In the genomic region with DNA sequence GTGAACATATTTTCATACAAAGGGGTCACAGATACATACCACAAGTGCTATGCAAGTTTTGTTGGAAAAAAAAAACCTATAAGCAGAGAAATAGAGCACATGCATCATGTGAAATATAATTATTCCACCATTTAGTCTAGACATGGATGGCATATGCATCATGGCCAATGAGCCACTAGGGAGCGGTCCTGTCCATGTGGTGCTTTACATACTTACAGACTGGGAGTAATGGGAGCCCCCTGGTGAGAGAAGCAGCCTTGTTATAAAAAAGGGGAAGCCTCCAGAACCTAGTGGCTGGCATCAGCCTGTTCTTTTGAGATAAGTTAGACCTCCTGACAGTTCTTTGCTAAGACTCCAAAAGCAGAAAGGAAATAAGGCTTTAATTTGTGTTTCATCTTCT, we compare ENCODE assay signal across 8 cellular contexts.
A peak's percentile ranks its signal among the peaks of the same experiment; 100 is the strongest.
DNase-seq lines count a peak whose midpoint lies in the region; ATAC-seq and TF ChIP-seq lines count a peak whose summit lies in the region.

No MANE protein-coding gene starts in this region.

- H3K4me1 ChIP-seq in stomach = no peaks in the 10 kb centered on the region

- intact Hi-C loops in stomach (cut with DNase I; ENCODE audit: low total_unique reads) = no loop called here

- no peak overlapping the region for H3K4me3 ChIP-seq in Jurkat, Clone E6-1 (ENCODE audit: low read length)
- H3K4me3 ChIP-seq in SK-N-MC (no peak overlapping the region), stomach (no peak overlapping the region)

- H3K9ac ChIP-seq in SK-N-MC (ENCODE audit: insufficient read length) = no peak overlapping the region

- no peak for TF ChIP-seq EP300 in stomach (IDR thresholded peaks at IDR 0.05)

- no peak for TF ChIP-seq POLR2A in stomach (IDR thresholded peaks at IDR 0.05)

- DNase-seq in GF-D8 (lab: John Stamatoyannopoulos, UW) (peak; percentile 87), SK-N-MC (ENCODE audit: low read depth, low spot score) (peak; percentile 1), iris pigment epithelial cell (ENCODE audit: low read depth) (peak; percentile 31), NCI-H748 treated with DMSO at 0.1 percent for 48 hours (lab: John Stamatoyannopoulos, UW) (no peak), stomach (no peak)
- peak; percentile 70 for DNase-seq in Jurkat, Clone E6-1 (ENCODE audit: low read depth, low spot score)

- no peak for ATAC-seq in HG02588 (IDR thresholded peaks at IDR 0.05; ENCODE audit: unreplicated experiment)
- ATAC-seq in HG02938 (IDR thresholded peaks at IDR 0.05; ENCODE audit: unreplicated experiment) = no peak

- H3K27ac ChIP-seq in SK-N-MC (no peak overlapping the region), stomach (no peak overlapping the region)

- WGBS in stomach, 5 donors = 61 to 79% (median 66%) methylated on average over 1 of the region's 1 CpG

- TF ChIP-seq CTCF in stomach (IDR thresholded peaks at IDR 0.05) = peak in 1 of 7 experiments; percentile 4

- H3K9me3 ChIP-seq in SK-N-MC (ENCODE audit: low read depth, low read length) (no peaks in the 10 kb centered on the region), stomach (no peaks in the 10 kb centered on the region)

- no peaks in the 10 kb centered on the region for H3K36me3 ChIP-seq in SK-N-MC (ENCODE audit: insufficient read depth, low read length)
- no peaks in the 10 kb centered on the region for H3K36me3 ChIP-seq in stomach

- no peaks in the 10 kb centered on the region for H3K27me3 ChIP-seq in stomach

Comparison
In these comparisons a context has a peak if more than half of its experiments do, and no peak if none do; other contexts are left out.
1. DNase-seq: peak in GF-D8 (single experiment), Jurkat, Clone E6-1 (single experiment), SK-N-MC (single experiment) and iris pigment epithelial cell (single experiment); none in NCI-H748 treated with DMSO at 0.1 percent for 48 hours (single experiment) and stomach (single experiment).